1 cellular context compared by ENCODE assay signal in genomic region chr12:76559277-76560082, GRCh38.
TF ChIP-seq lines count a peak whose summit lies in the region.

TSS of gene OSBPL8 (minus strand) at chr12:76559771. CDS start at chr12:76487551, 72,220 bp downstream.

TF ChIP-seq in WTC11, 78 proteins besides CTCF, POLR2A, EP300 and RAD21 (continued from another document):
- TF ChIP-seq PREB (CRISPR knock-in tag; IDR thresholded peaks at IDR 0.05; ENCODE audit: borderline replicate concordance) (no peak), RELA (CRISPR knock-in tag; IDR thresholded peaks at IDR 0.05; ENCODE audit: borderline replicate concordance) (no peak), GABPB1 (CRISPR knock-in tag; IDR thresholded peaks at IDR 0.05) (peak; percentile 52; the same call in 1 of the 2 replicates), ZNF396 (CRISPR knock-in tag; IDR thresholded peaks at IDR 0.05; ENCODE audit: borderline replicate concordance) (no peak), MAX (CRISPR knock-in tag; IDR thresholded peaks at IDR 0.05) (peak; percentile 88; the same call in 1 of the 2 replicates), NR3C1 (CRISPR knock-in tag; conservative IDR thresholded peaks at IDR 0.05; ENCODE audit: low read depth) (0 out of 2 replicates have a peak, but pooled peaks have one; percentile 67), OVOL2 (CRISPR knock-in tag; IDR thresholded peaks at IDR 0.05; ENCODE audit: borderline replicate concordance) (no peak), ZBTB21 (CRISPR knock-in tag; IDR thresholded peaks at IDR 0.05; ENCODE audit: borderline replicate concordance) (peak; percentile 89), FOXK1 (CRISPR knock-in tag; IDR thresholded peaks at IDR 0.05) (peak; percentile 86), CREM (CRISPR knock-in tag; IDR thresholded peaks at IDR 0.05) (peak; percentile 94), ATF6 (CRISPR knock-in tag; IDR thresholded peaks at IDR 0.05) (no peak), ZNF219 (CRISPR knock-in tag; IDR thresholded peaks at IDR 0.05; ENCODE audit: borderline replicate concordance) (no peak), FOXP4 (CRISPR knock-in tag; IDR thresholded peaks at IDR 0.05) (peak; percentile 44; the same call in 1 of the 2 replicates), FOXJ3 (CRISPR knock-in tag; IDR thresholded peaks at IDR 0.05; ENCODE audit: borderline replicate concordance) (no peak), E2F1 (CRISPR knock-in tag; IDR thresholded peaks at IDR 0.05) (0 out of 2 replicates have a peak, but pooled peaks have one; percentile 17), USF2 (CRISPR knock-in tag; IDR thresholded peaks at IDR 0.05) (peak; percentile 99), ZBTB43 (CRISPR knock-in tag; IDR thresholded peaks at IDR 0.05) (peak; percentile 72; the same call in 1 of the 2 replicates), ZNF232 (CRISPR knock-in tag; IDR thresholded peaks at IDR 0.05) (peak; percentile 83), E2F4 (CRISPR knock-in tag; IDR thresholded peaks at IDR 0.05; ENCODE audit: borderline replicate concordance, low read depth) (no peak), ZNF121 (CRISPR knock-in tag; IDR thresholded peaks at IDR 0.05) (peak; percentile 63; the same call in 1 of the 2 replicates), ZMAT4 (CRISPR knock-in tag; IDR thresholded peaks at IDR 0.05) (no peak), SMAD3 (CRISPR knock-in tag; IDR thresholded peaks at IDR 0.05; ENCODE audit: borderline replicate concordance) (peak; percentile 75; the same call in 1 of the 2 replicates), ZNF317 (CRISPR knock-in tag; IDR thresholded peaks at IDR 0.05; ENCODE audit: borderline replicate concordance, low read depth) (no peak), MXD4 (CRISPR knock-in tag; IDR thresholded peaks at IDR 0.05; ENCODE audit: borderline replicate concordance) (no peak), ETV6 (CRISPR knock-in tag; IDR thresholded peaks at IDR 0.05) (peak; percentile 88), ZNF671 (CRISPR knock-in tag; IDR thresholded peaks at IDR 0.05) (no peak), NR1H2 (CRISPR knock-in tag; IDR thresholded peaks at IDR 0.05) (no peak), FOXP1 (CRISPR knock-in tag; IDR thresholded peaks at IDR 0.05; ENCODE audit: borderline replicate concordance) (peak; percentile 85; the same call in 1 of the 2 replicates), ZNF425 (CRISPR knock-in tag; conservative IDR thresholded peaks at IDR 0.05) (no peak), NFE2L1 (CRISPR knock-in tag; IDR thresholded peaks at IDR 0.05) (peak; percentile 84; the same call in 1 of the 2 replicates), NFYB (CRISPR knock-in tag; conservative IDR thresholded peaks at IDR 0.05; ENCODE audit: low read depth) (no peak), ZNF263 (CRISPR knock-in tag; IDR thresholded peaks at IDR 0.05; ENCODE audit: low read depth) (no peak), ZNF416 (CRISPR knock-in tag; IDR thresholded peaks at IDR 0.05) (no peak), ELF4 (CRISPR knock-in tag; IDR thresholded peaks at IDR 0.05; ENCODE audit: low read depth) (no peak), IRF1 (CRISPR knock-in tag; IDR thresholded peaks at IDR 0.05) (no peak), KAT7 (CRISPR knock-in tag; IDR thresholded peaks at IDR 0.05; ENCODE audit: borderline replicate concordance) (0 out of 2 replicates have a peak, but pooled peaks have one; percentile 21)
